Comparison of ENCODE assay signal across 6 cellular contexts in the genomic region with DNA sequence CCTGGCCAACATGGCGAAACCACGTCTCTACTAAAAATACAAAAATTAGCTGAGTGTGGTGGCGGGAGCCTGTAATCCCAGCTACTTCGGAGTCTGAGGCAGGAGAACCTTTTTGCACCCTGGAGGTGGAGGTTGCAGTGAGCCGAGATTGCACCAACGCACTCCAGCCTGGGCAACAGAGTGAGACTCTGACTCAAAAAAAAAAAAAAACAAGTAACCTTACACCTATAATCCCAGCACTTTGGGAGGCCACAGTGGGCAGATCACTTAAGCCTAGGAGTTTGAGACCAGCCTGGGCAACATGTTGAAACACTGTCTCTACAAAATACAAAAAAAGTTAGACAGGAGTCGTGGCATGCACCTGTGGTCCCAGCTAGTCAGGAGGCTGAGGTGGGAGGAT. TPM values are rescaled to one million over a fixed set of nuclear protein-coding genes. Genes with fewer than 3 reads are reported as not detected.
"Had no signal": no experiment of that assay in that cellular context is flagged by ENCODE, and none has a peak within 500 bp of the region (broad histone marks: within the 10 kb centered on the region; RNA-seq: fewer than 3 reads in every experiment).

No MANE protein-coding gene starts in this region.

RNA-seq across cellular contexts. Expression of a gene that starts 51.2 kb away (rescaled TPM):
- total RNA-seq: kidney epithelial cell, lung microvascular endothelial cell, mammary epithelial cell, myocyte had no signal
- polyA plus RNA-seq: hepatocyte, keratinocyte, mammary epithelial cell had no signal
